In the genomic region with DNA sequence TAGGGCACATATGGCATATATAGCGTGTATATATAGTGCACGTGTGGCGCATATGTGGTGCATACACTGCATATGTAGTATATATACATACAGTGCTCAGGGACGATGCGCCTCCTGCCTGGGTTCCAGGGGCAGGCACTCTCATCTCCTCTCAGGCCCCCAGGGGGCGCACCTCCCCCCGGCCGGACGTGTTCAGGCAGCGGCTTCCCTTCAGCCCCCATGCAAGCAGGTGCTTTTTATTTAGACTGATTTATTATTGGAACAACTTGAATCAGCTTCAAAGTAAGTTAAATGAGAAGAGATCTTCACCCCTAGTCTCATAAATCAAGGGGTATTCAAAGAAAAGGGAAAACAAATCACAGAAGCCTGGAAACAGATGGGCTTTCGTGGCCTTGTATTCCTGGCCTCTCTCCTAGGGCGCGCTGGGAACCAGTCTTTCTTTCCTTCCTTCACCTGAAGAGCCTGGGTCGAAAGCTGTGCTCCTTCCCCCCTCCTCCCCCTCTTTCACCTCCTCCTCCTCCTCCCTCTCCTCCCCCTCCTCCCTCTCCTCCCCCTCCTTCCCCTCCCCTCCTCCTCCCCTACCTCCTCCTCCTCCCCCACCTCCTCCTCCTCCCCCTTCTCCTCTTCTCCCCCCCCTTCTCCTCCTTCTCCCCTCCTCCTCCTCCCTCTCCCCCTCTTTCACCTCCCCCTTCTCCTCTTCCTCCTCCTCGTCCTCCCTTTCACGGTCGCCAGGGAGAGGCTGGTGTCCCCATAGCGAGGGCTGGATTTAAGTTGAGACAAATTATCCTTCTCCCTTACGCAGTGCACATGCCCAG, we compare ENCODE assay signal across 8 cellular contexts.
A peak's percentile ranks its signal among the peaks of the same experiment; 100 is the strongest.
DNase-seq lines count a peak whose midpoint lies in the region; ATAC-seq and TF ChIP-seq lines count a peak whose summit lies in the region.

No MANE protein-coding gene starts in this region.

- H2BK15ac ChIP-seq in mesenchymal stem cell (ENCODE audit: low read depth, poor library complexity, severe bottlenecking) = no peak overlapping the region

- no peaks in the 10 kb centered on the region for H3K79me1 ChIP-seq in mesenchymal stem cell (replicated peaks; ENCODE audit: low read length, poor library complexity, severe bottlenecking)

- DNase-seq in DMS53 treated with DMSO at 0.1 percent for 48 hours (lab: John Stamatoyannopoulos, UW; ENCODE audit: unreplicated experiment) = peak; percentile 15
- DNase-seq in SK-N-DZ (ENCODE audit: low spot score) = peak; percentile 64
- DNase-seq in activated gamma-delta T cell treated with Interleukin-2 at 50 U/mL for 16 hours = peak; percentile 74
- DNase-seq in hepatocyte (ENCODE audit: low spot score) = peak; percentile 67
- DNase-seq in stimulated activated CD4-positive, alpha-beta T cell treated with anti-CD3 and anti-CD28 coated beads, Interleukin-4, amount 100 ng/mL, for 24 hours = peak; percentile 74
- DNase-seq in mesenchymal stem cell = no peak

- no peaks in the 10 kb centered on the region for H3F3A ChIP-seq in Loucy (ENCODE audit: low read depth)

- no peak overlapping the region for H3K23ac ChIP-seq in mesenchymal stem cell (ENCODE audit: low read length in 2 of 2)

- H3K27ac ChIP-seq in hepatocyte (no peak overlapping the region), mesenchymal stem cell (ENCODE audit: low read length, poor library complexity, severe bottlenecking) (no peak overlapping the region)

- TF ChIP-seq CTCF in Loucy (conservative IDR thresholded peaks at IDR 0.05; ENCODE audit: low read length) (peak; percentile 91), hepatocyte (IDR thresholded peaks at IDR 0.05; ENCODE audit: poor library complexity) (peak; percentile 71)

- no peaks in the 10 kb centered on the region for H3K9me2 ChIP-seq in Loucy (replicated peaks; ENCODE audit: low read depth, low read length)
- no peaks in the 10 kb centered on the region for H3K9me2 ChIP-seq in hepatocyte (replicated peaks; ENCODE audit: insufficient read depth)

- H3K36me3 ChIP-seq in Loucy (ENCODE audit: insufficient read depth, low read length) (no peaks in the 10 kb centered on the region), hepatocyte (replicated peaks; ENCODE audit: insufficient read depth, low read depth) (no peaks in the 10 kb centered on the region), mesenchymal stem cell (ENCODE audit: control insufficient read depth in 1 of 2, insufficient read depth in 2 of 2, low read depth in 1 of 2, low read length in 2 of 2) (no peaks in the 10 kb centered on the region)

- no peak overlapping the region for H3K14ac ChIP-seq in mesenchymal stem cell (ENCODE audit: low read length in 2 of 2)

- 39% methylated on average over 17 of the region's 19 CpGs for WGBS in hepatocyte (ENCODE audit: low lambda C conversion rate, missing lambda C conversion rate)
- 56% methylated on average over 9 of the region's 19 CpGs for WGBS in mesenchymal stem cell

- H2BK12ac ChIP-seq in mesenchymal stem cell (ENCODE audit: low read length in 2 of 2) = no peak overlapping the region

- H3K9ac ChIP-seq in Loucy (ENCODE audit: low read depth, low read length, poor library complexity, severe bottlenecking) (no peak overlapping the region), mesenchymal stem cell (ENCODE audit: low read length) (no peak overlapping the region)

- no peak overlapping the region for H2BK5ac ChIP-seq in mesenchymal stem cell (ENCODE audit: low read depth, low read length, poor library complexity, severe bottlenecking)

- H3K9me3 ChIP-seq in Loucy (ENCODE audit: insufficient read depth, low read depth, low read length) (no peaks in the 10 kb centered on the region), hepatocyte (ENCODE audit: low read depth) (no peaks in the 10 kb centered on the region), mesenchymal stem cell (ENCODE audit: control insufficient read depth, low read length) (peaks cover 3% of the 10 kb centered on the region)

- H4K91ac ChIP-seq in mesenchymal stem cell (ENCODE audit: low read length) = no peak overlapping the region

- no peaks in the 10 kb centered on the region for H3K27me3 ChIP-seq in Loucy (ENCODE audit: insufficient read depth, low read length, poor library complexity, severe bottlenecking)
- no peaks in the 10 kb centered on the region for H3K27me3 ChIP-seq in hepatocyte
- peaks cover 44 to 86% of the 10 kb centered on the region in 2 experiments for H3K27me3 ChIP-seq in mesenchymal stem cell (ENCODE audit: control insufficient read depth in 1 of 2, insufficient read depth in 1 of 2, low read length in 2 of 2)

- H4K8ac ChIP-seq in mesenchymal stem cell (ENCODE audit: low read length) = no peak overlapping the region

- no peaks in the 10 kb centered on the region for H3K4me1 ChIP-seq in Loucy (ENCODE audit: insufficient read depth, low read length, poor library complexity, severe bottlenecking)
- H3K4me1 ChIP-seq in hepatocyte (ENCODE audit: insufficient read depth) = peaks cover 11% of the 10 kb centered on the region
- peaks cover 6% of the 10 kb centered on the region for H3K4me1 ChIP-seq in mesenchymal stem cell (ENCODE audit: control insufficient read depth, insufficient read depth, low read depth, low read length)

- no peak overlapping the region for H2AFZ ChIP-seq in Loucy (ENCODE audit: low read length)
- no peak overlapping the region for H2AFZ ChIP-seq in hepatocyte
- no peak overlapping the region for H2AFZ ChIP-seq in mesenchymal stem cell (ENCODE audit: low read depth, low read length)

- H3K18ac ChIP-seq in mesenchymal stem cell (ENCODE audit: low read depth in 1 of 2, low read length in 2 of 2) = no peak overlapping the region

- no peak overlapping the region for H3K4me3 ChIP-seq in Loucy (ENCODE audit: low read length, poor library complexity, severe bottlenecking)
- no peak overlapping the region for H3K4me3 ChIP-seq in hepatocyte
- no peak overlapping the region for H3K4me3 ChIP-seq in mesenchymal stem cell (ENCODE audit: insufficient read depth in 1 of 2, low read depth in 1 of 2, low read length in 2 of 2)

- ATAC-seq in HG03039 (IDR thresholded peaks at IDR 0.05; ENCODE audit: unreplicated experiment) = no peak

- no peak overlapping the region for H2BK120ac ChIP-seq in mesenchymal stem cell (ENCODE audit: low read depth, low read length)

- H4K20me1 ChIP-seq in Loucy (ENCODE audit: insufficient read depth, low read length, poor library complexity, severe bottlenecking) (no peaks in the 10 kb centered on the region), hepatocyte (ENCODE audit: insufficient read depth, poor library complexity, severe bottlenecking) (no peaks in the 10 kb centered on the region)

- H3K79me2 ChIP-seq in Loucy (ENCODE audit: insufficient read depth, low read length) (no peaks in the 10 kb centered on the region), hepatocyte (no peaks in the 10 kb centered on the region)

- no peak overlapping the region for H2AK5ac ChIP-seq in mesenchymal stem cell (ENCODE audit: low read length, severe bottlenecking)

- H3K4me2 ChIP-seq in Loucy (ENCODE audit: low read depth, low read length, poor library complexity, severe bottlenecking) (no peak overlapping the region), hepatocyte (no peak overlapping the region), mesenchymal stem cell (ENCODE audit: low read length, poor library complexity, severe bottlenecking) (no peak overlapping the region)

- H3K4ac ChIP-seq in mesenchymal stem cell (ENCODE audit: low read depth in 1 of 2, low read length in 2 of 2) = no peak overlapping the region
